ENCODE assay signal across 2 cellular contexts in genomic region chr13:113803409-113804016, GRCh38.
TF ChIP-seq lines count a peak whose summit lies in the region.

No MANE protein-coding gene starts in this region.

TF ChIP-seq in WTC11, 78 proteins besides CTCF, POLR2A, EP300 and RAD21:
- TF ChIP-seq GTF2I (CRISPR knock-in tag; conservative IDR thresholded peaks at IDR 0.05) (no peak), NFE2L1 (CRISPR knock-in tag; IDR thresholded peaks at IDR 0.05) (no peak), MXD4 (CRISPR knock-in tag; IDR thresholded peaks at IDR 0.05; ENCODE audit: borderline replicate concordance) (no peak), ATF6 (CRISPR knock-in tag; IDR thresholded peaks at IDR 0.05) (no peak), ZNF138 (CRISPR knock-in tag; conservative IDR thresholded peaks at IDR 0.05) (no peak), USF1 (CRISPR knock-in tag; IDR thresholded peaks at IDR 0.05) (no peak), SOX15 (CRISPR knock-in tag; IDR thresholded peaks at IDR 0.05) (no peak), ARID4B (CRISPR knock-in tag; IDR thresholded peaks at IDR 0.05; ENCODE audit: borderline replicate concordance) (no peak)
TF ChIP-seq in WTC11: peak in this region for 0.

TF ChIP-seq in HepG2, 621 proteins besides CTCF, POLR2A, EP300 and RAD21:
- TF ChIP-seq ZNF282 (IDR thresholded peaks at IDR 0.05; ENCODE audit: partially characterized antibody) (no peak), HNF1A (IDR thresholded peaks at IDR 0.05; ENCODE audit: low read depth) (no peak), HNF1A (CRISPR knock-in tag; IDR thresholded peaks at IDR 0.05; ENCODE audit: borderline replicate concordance) (no peak), ZNF672 (CRISPR knock-in tag; IDR thresholded peaks at IDR 0.05) (no peak), ZNF354B (CRISPR knock-in tag; IDR thresholded peaks at IDR 0.05) (no peak), ZNF773 (CRISPR knock-in tag; IDR thresholded peaks at IDR 0.05; ENCODE audit: borderline replicate concordance) (no peak), ZNF136 (CRISPR knock-in tag; IDR thresholded peaks at IDR 0.05; ENCODE audit: low read depth) (no peak), ZMYM4 (CRISPR knock-in tag; IDR thresholded peaks at IDR 0.05) (no peak), PHB2 (IDR thresholded peaks at IDR 0.05; ENCODE audit: partially characterized antibody) (no peak)
